9 cellular contexts compared by ENCODE assay signal in the genomic region with DNA sequence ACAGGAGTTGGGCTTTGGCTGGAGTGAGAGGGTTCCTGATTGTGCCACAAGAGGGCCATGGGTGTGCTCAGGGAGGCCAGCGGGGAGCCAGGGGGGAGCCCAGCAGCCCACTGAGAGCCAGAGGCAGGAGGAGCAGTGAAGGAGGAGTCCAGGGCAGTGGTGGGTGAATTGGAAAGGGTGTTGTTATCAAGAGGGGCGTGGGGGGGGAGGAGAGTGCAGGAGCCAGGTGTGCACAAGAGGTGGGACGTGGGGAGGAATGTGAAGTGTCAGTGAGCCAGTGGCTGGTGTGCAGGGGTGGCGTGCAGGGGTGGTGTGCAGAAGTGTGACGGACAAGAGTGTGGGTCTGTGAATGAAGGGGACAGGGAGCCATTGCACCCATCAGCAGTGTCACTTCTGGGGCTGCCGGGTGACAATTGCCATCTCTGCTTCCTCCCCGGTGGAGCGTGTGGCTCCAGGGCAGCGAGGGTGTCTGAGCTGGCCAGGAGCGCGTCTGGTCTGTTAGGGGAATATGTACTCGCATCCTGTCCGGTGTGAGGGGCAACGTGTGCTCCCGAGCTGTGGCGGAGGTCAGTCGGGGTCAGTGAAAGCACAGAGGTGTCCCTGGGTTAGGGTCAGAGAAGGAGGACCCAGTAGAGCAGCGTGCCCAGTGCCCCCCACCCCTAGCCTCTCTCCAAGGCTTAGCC. TPM values are rescaled to one million over a fixed set of nuclear protein-coding genes. Genes with fewer than 3 reads are reported as not detected.
DNase-seq lines count a peak whose midpoint lies in the region; ATAC-seq and TF ChIP-seq lines count a peak whose summit lies in the region.
"Had no signal": no experiment of that assay in that cellular context is flagged by ENCODE, and none has a peak within 500 bp of the region (broad histone marks: within the 10 kb centered on the region; RNA-seq: fewer than 3 reads in every experiment).

No MANE protein-coding gene starts in this region.

- TF ChIP-seq CTCF in left ventricle myocardium inferior (IDR thresholded peaks at IDR 0.05; ENCODE audit: borderline replicate concordance) (peak; percentile 55), retinal pigment epithelial cell (conservative IDR thresholded peaks at IDR 0.05; ENCODE audit: low read depth, low read length) (peak; percentile 64)

- H3K4me1 ChIP-seq in left ventricle myocardium inferior: peaks cover 60% of the 10 kb centered on the region

- peak overlapping the region; percentile 42 for H3K27ac Mint-ChIP-seq in activated naive CD4-positive, alpha-beta T cell treated with anti-CD3 and anti-CD28 coated beads, Interleukin-2, amount 50 U/mL, for 24 hours

- ATAC-seq in HG03342 (IDR thresholded peaks at IDR 0.05; ENCODE audit: unreplicated experiment): no peak

- H3K4me3 ChIP-seq in left ventricle myocardium inferior: peak overlapping the region; percentile 82
- H3K4me3 ChIP-seq in retinal pigment epithelial cell (ENCODE audit: low read length): peak overlapping the region; percentile 38

- intact Hi-C loops in left ventricle myocardium inferior (cut with micrococcal nuclease): no loop called here

- peaks cover 4% of the 10 kb centered on the region for H3K27me3 Mint-ChIP-seq in activated naive CD4-positive, alpha-beta T cell treated with anti-CD3 and anti-CD28 coated beads, Interleukin-2, amount 50 U/mL, for 24 hours

- peak; percentile 69 for DNase-seq in ELF-1 (ENCODE audit: low read depth, low spot score)
- DNase-seq in LHCN-M2 (ENCODE audit: low read depth): peak; percentile 64
- DNase-seq in left ventricle myocardium inferior: no peak
- no peak for DNase-seq in retinal pigment epithelial cell (ENCODE audit: low read depth)
- no peak for DNase-seq in NCI-H2081 (lab: John Stamatoyannopoulos, UW)
- DNase-seq in NCI-H1436 (lab: John Stamatoyannopoulos, UW): no peak

- H3K4me1 Mint-ChIP-seq in activated naive CD4-positive, alpha-beta T cell treated with anti-CD3 and anti-CD28 coated beads, Interleukin-2, amount 50 U/mL, for 24 hours: peaks cover 25% of the 10 kb centered on the region

- H3K9me3 Mint-ChIP-seq in activated naive CD4-positive, alpha-beta T cell treated with anti-CD3 and anti-CD28 coated beads, Interleukin-2, amount 50 U/mL, for 24 hours: no peaks in the 10 kb centered on the region

- H3K36me3 ChIP-seq in left ventricle myocardium inferior: no peaks in the 10 kb centered on the region

- H3K27ac ChIP-seq in left ventricle myocardium inferior (replicated peaks): peak overlapping the region; percentile 91

- H3K4me3 Mint-ChIP-seq in activated naive CD4-positive, alpha-beta T cell treated with anti-CD3 and anti-CD28 coated beads, Interleukin-2, amount 50 U/mL, for 24 hours: peak overlapping the region; percentile 80

- peaks cover 24% of the 10 kb centered on the region for H3K27me3 ChIP-seq in left ventricle myocardium inferior (ENCODE audit: low read depth)

- no peaks in the 10 kb centered on the region for H3K36me3 Mint-ChIP-seq in activated naive CD4-positive, alpha-beta T cell treated with anti-CD3 and anti-CD28 coated beads, Interleukin-2, amount 50 U/mL, for 24 hours

- no peaks in the 10 kb centered on the region for H3K9me3 ChIP-seq in left ventricle myocardium inferior (replicated peaks)

RNA-seq across cellular contexts. Expression of gene CLCF1, which starts 1.7 kb away (rescaled TPM):
- total RNA-seq in LHCN-M2 (2014; rRNA removed) (16.1 and 19.8 TPM in 2 replicates), left ventricle myocardium inferior (0.82 TPM)
- 9.9 TPM for polyA plus RNA-seq in LHCN-M2 (2012)
- total RNA-seq: temporal lobe had no signal

RNA-seq across cellular contexts. Expression of gene POLD4, which starts 18.3 kb away (rescaled TPM):
- total RNA-seq in LHCN-M2 (2014; rRNA removed) (114 and 138 TPM in 2 replicates), left ventricle myocardium inferior (47.0 TPM)
- polyA plus RNA-seq in LHCN-M2 (2012): 172 TPM

RNA-seq across cellular contexts. Expression of gene RAD9A, which starts 20.1 kb away (rescaled TPM):
- total RNA-seq in LHCN-M2 (2014; rRNA removed): 6.7 and 12.3 TPM in 2 replicates
- 8.1 TPM for polyA plus RNA-seq in LHCN-M2 (2012)
- 7.0 TPM for total RNA-seq in left ventricle myocardium inferior

RNA-seq across cellular contexts. Expression of gene PPP1CA, which starts 30.0 kb away (rescaled TPM):
- total RNA-seq in LHCN-M2 (2014; rRNA removed) (239 and 247 TPM in 2 replicates), left ventricle myocardium inferior (86.0 TPM)
- 290 TPM for polyA plus RNA-seq in LHCN-M2 (2012)

RNA-seq across cellular contexts. Expression of gene TBC1D10C, which starts 32.2 kb away (rescaled TPM):
- total RNA-seq in LHCN-M2 (2014; rRNA removed) (not detected in 2 replicates), left ventricle myocardium inferior (1.0 TPM)
- 0.13 TPM for polyA plus RNA-seq in LHCN-M2 (2012)

Comparison
In these comparisons a context has a peak if more than half of its experiments do, and no peak if none do; other contexts are left out.
1. DNase-seq: peak in ELF-1 (single experiment) and LHCN-M2 (single experiment); none in left ventricle myocardium inferior (single experiment), retinal pigment epithelial cell (single experiment), NCI-H2081 (0 of 2) and NCI-H1436 (single experiment).